ENCODE assay signal across 1 cellular context in the genomic region with DNA sequence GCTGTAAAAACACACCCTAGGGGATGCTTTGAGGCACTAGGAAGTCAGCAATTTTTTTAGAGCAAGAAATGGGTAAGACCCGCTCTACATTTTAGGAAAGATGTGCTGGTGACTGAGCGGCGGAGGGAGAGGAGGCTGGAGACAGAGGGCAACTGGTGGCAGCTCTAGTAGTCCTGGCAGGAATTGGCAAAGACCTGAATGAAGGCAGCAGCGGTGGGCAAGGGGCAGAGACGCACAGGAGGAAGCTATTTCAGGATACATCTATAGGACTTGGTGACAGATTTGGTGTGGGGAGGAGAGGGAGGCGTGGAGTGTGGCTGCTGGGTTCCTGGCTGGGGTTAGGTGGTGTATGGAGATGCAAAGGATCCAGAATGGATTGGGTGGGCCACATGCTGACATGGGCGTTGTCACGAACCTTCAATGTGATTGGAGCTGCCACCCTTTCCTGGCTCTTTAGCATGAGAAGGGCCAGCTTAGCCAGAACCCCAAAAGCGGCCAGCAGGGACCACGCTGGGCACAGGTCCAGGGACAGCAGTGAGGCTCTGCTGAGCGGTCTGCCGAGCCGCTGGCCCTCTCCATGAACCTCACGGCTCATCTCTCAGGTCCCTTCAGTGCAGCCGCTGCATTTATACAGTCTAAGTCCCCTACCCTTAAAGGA.
TF ChIP-seq lines count a peak whose summit lies in the region.

No MANE protein-coding gene starts in this region.

TF ChIP-seq in H1, 55 proteins besides CTCF, POLR2A, EP300 and RAD21:
- TF ChIP-seq, protein P1, sequence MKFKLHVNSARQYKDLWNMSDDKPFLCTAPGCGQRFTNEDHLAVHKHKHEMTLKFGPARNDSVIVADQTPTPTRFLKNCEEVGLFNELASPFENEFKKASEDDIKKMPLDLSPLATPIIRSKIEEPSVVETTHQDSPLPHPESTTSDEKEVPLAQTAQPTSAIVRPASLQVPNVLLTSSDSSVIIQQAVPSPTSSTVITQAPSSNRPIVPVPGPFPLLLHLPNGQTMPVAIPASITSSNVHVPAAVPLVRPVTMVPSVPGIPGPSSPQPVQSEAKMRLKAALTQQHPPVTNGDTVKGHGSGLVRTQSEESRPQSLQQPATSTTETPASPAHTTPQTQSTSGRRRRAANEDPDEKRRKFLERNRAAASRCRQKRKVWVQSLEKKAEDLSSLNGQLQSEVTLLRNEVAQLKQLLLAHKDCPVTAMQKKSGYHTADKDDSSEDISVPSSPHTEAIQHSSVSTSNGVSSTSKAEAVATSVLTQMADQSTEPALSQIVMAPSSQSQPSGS (IDR thresholded peaks at IDR 0.05; ENCODE audit: low read length), result no peak
- TF ChIP-seq POU5F1 (IDR thresholded peaks at IDR 0.05; ENCODE audit: low read depth, low read length) (no peak), SP4 (IDR thresholded peaks at IDR 0.05; ENCODE audit: low read length) (no peak), BACH1 (IDR thresholded peaks at IDR 0.05; ENCODE audit: low read length) (no peak), EZH2 (IDR thresholded peaks at IDR 0.05; ENCODE audit: low read depth, low read length, severe bottlenecking) (no peak), BCL11A (IDR thresholded peaks at IDR 0.05; ENCODE audit: low read depth in 2 of 2, low read length in 2 of 2) (no peak), SIRT6 (IDR thresholded peaks at IDR 0.05; ENCODE audit: low read length) (no peak), TEAD4 (IDR thresholded peaks at IDR 0.05; ENCODE audit: low read depth, low read length) (no peak)
